16 cellular contexts compared by ENCODE assay signal in the genomic region with DNA sequence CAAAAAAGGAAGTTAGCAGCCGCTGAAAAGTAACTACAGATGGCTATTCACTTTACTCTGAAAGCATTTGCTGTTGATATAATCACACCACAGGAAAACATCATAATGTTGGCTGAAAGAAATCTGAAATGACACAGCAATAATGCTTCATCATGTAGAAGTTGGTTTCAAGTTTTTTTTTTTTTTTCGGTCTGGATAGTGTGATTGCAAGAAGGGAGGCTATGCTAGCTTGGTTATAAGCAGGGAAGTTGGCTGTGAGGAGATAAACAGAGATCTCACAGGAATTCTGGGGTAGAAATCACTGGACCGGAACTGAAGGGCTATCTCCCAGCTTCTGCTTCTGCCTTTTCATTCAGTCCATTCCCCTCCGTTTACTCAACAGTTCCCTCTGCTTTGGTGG. TPM values are rescaled to one million over a fixed set of nuclear protein-coding genes. Genes with fewer than 3 reads are reported as not detected.
DNase-seq lines count a peak whose midpoint lies in the region; ATAC-seq and TF ChIP-seq lines count a peak whose summit lies in the region.
"Had no signal": no experiment of that assay in that cellular context is flagged by ENCODE, and none has a peak within 500 bp of the region (broad histone marks: within the 10 kb centered on the region; RNA-seq: fewer than 3 reads in every experiment).

No MANE protein-coding gene starts in this region.

- H3K27me3 ChIP-seq in osteoblast (ENCODE audit: insufficient read depth, low read length), result no peaks in the 10 kb centered on the region
- no peaks in the 10 kb centered on the region for H3K27me3 ChIP-seq in naive thymus-derived CD4-positive, alpha-beta T cell (ENCODE audit: control insufficient read depth in 2 of 2, insufficient read depth in 2 of 2, low read length in 2 of 2)

- POLR2A ChIA-PET in naive thymus-derived CD4-positive, alpha-beta T cell (lab: Charles Lee), result no interaction called here

- intact Hi-C loops in naive thymus-derived CD4-positive, alpha-beta T cell (cut with micrococcal nuclease), result no loop called here

- H3K4me2 ChIP-seq in osteoblast (ENCODE audit: insufficient read depth, low read length), result peak overlapping the region; percentile 50

- H2AFZ ChIP-seq in osteoblast (ENCODE audit: low read length), result peak overlapping the region; percentile 76

- no peak for ATAC-seq in naive thymus-derived CD4-positive, alpha-beta T cell
- ATAC-seq in HG03354 (IDR thresholded peaks at IDR 0.05; ENCODE audit: poor library complexity, severe bottlenecking, unreplicated experiment), result no peak

- peaks cover 6% of the 10 kb centered on the region; the same call in 1 of the 2 replicates for H3K4me1 Mint-ChIP-seq in HFFc6 (ENCODE audit: low read depth)
- peaks cover 0 to 6% (median 3%) of the 10 kb centered on the region in 7 donors for H3K4me1 Mint-ChIP-seq in naive thymus-derived CD4-positive, alpha-beta T cell

- no peaks in the 10 kb centered on the region for H3K36me3 Mint-ChIP-seq in HFFc6 (ENCODE audit: low read depth)
- no peaks in the 10 kb centered on the region for H3K36me3 Mint-ChIP-seq in naive thymus-derived CD4-positive, alpha-beta T cell
- H3K36me3 Mint-ChIP-seq: activated naive CD8-positive, alpha-beta T cell treated with anti-CD3 and anti-CD28 coated beads for 36 hours had no signal

- peaks cover 2% of the 10 kb centered on the region for H3K79me2 ChIP-seq in osteoblast (ENCODE audit: insufficient read depth, low read length)

- no peak overlapping the region for H3K4me3 Mint-ChIP-seq in HFFc6
- no peak overlapping the region for H3K4me3 Mint-ChIP-seq in naive thymus-derived CD4-positive, alpha-beta T cell
- H3K4me3 Mint-ChIP-seq: activated naive CD8-positive, alpha-beta T cell treated with anti-CD3 and anti-CD28 coated beads for 36 hours; B cell; neural crest cell had no signal

- no peak for TF ChIP-seq POLR2A in erythroblast (IDR thresholded peaks at IDR 0.05; ENCODE audit: low read length)

- H3K4me3 ChIP-seq in osteoblast (ENCODE audit: insufficient read depth, low read length), result peak overlapping the region; percentile 18
- no peak overlapping the region for H3K4me3 ChIP-seq in naive thymus-derived CD4-positive, alpha-beta T cell (ENCODE audit: low read length)
- H3K4me3 ChIP-seq: SJCRH30 had no signal

- no peaks in the 10 kb centered on the region for H3K27me3 Mint-ChIP-seq in HFFc6 (ENCODE audit: insufficient read depth)
- peaks cover 0 to 38% (median 16%) of the 10 kb centered on the region in 5 donors for H3K27me3 Mint-ChIP-seq in naive thymus-derived CD4-positive, alpha-beta T cell
- H3K27me3 Mint-ChIP-seq: B cell had no signal

- H3K27ac Mint-ChIP-seq in HFFc6, result peak overlapping the region; percentile 30; the same call in 1 of the 2 replicates
- H3K27ac Mint-ChIP-seq in naive thymus-derived CD4-positive, alpha-beta T cell, result no peak overlapping the region
- H3K27ac Mint-ChIP-seq: activated naive CD8-positive, alpha-beta T cell treated with anti-CD3 and anti-CD28 coated beads for 36 hours; B cell had no signal

- H3K9me3 Mint-ChIP-seq in HFFc6, result no peaks in the 10 kb centered on the region
- no peaks in the 10 kb centered on the region for H3K9me3 Mint-ChIP-seq in naive thymus-derived CD4-positive, alpha-beta T cell
- H3K9me3 Mint-ChIP-seq: activated naive CD8-positive, alpha-beta T cell treated with anti-CD3 and anti-CD28 coated beads for 36 hours; neural crest cell had no signal

- CTCF ChIA-PET in naive thymus-derived CD4-positive, alpha-beta T cell (lab: Charles Lee), result no interaction called here

- DNase-seq in AG09319 (ENCODE audit: extremely low read depth, low read depth), result peak; percentile 61
- DNase-seq in HFFc6, result no peak
- peak; percentile 79 to 82 for DNase-seq in erythroblast (lab: John Stamatoyannopoulos, UW)
- DNase-seq in osteoblast (ENCODE audit: insufficient read length, low spot score, missing footprints), result peak; percentile 87
- no peak for DNase-seq in naive thymus-derived CD4-positive, alpha-beta T cell
- no peak for DNase-seq in 8988T
- DNase-seq in DMS53 treated with DMSO at 0.1 percent for 48 hours (lab: John Stamatoyannopoulos, UW; ENCODE audit: unreplicated experiment), result no peak
- DNase-seq: activated CD8-positive, alpha-beta memory T cell treated with anti-CD3 and anti-CD28 coated beads, Interleukin-2, amount 50 U/mL, for 4 hours; activated naive CD8-positive, alpha-beta T cell treated with anti-CD3 and anti-CD28 coated beads for 36 hours; cortex of kidney; Kasumi-1; NCI-H187 treated with DMSO at 0.1 percent for 48 hours; SJCRH30 had no signal

- H3K36me3 ChIP-seq in osteoblast (ENCODE audit: insufficient read depth, low read length), result no peaks in the 10 kb centered on the region
- no peaks in the 10 kb centered on the region for H3K36me3 ChIP-seq in naive thymus-derived CD4-positive, alpha-beta T cell (ENCODE audit: control insufficient read depth in 2 of 3, insufficient read depth in 3 of 3, low read length in 3 of 3)
- H3K36me3 ChIP-seq: SJCRH30 had no signal

- peak overlapping the region; percentile 74 for H3K27ac ChIP-seq in osteoblast (ENCODE audit: low read depth, low read length)
- H3K27ac ChIP-seq in naive thymus-derived CD4-positive, alpha-beta T cell (ENCODE audit: low read depth, low read length), result no peak overlapping the region
- H3K27ac ChIP-seq: SJCRH30 had no signal

- H3K9me3 ChIP-seq in osteoblast (ENCODE audit: low read depth, low read length), result no peaks in the 10 kb centered on the region
- H3K9me3 ChIP-seq in naive thymus-derived CD4-positive, alpha-beta T cell (ENCODE audit: control insufficient read depth in 2 of 3, low read length in 3 of 3), result no peaks in the 10 kb centered on the region
- H3K9me3 ChIP-seq: SJCRH30 had no signal

- peaks cover 18% of the 10 kb centered on the region for H3K4me1 ChIP-seq in osteoblast (ENCODE audit: insufficient read depth, low read length)
- H3K4me1 ChIP-seq in naive thymus-derived CD4-positive, alpha-beta T cell (ENCODE audit: control insufficient read depth in 2 of 2, insufficient read depth in 2 of 2, low read length in 2 of 2), result no peaks in the 10 kb centered on the region
- H3K4me1 ChIP-seq: SJCRH30 had no signal

- TF ChIP-seq CTCF in AG09319 (IDR thresholded peaks at IDR 0.05; ENCODE audit: low read depth, low read length) (no peak), HFFc6 (IDR thresholded peaks at IDR 0.05) (no peak), osteoblast (IDR thresholded peaks at IDR 0.05; ENCODE audit: extremely low read depth, low read depth, low read length) (no peak)

- H4K20me1 ChIP-seq in osteoblast (ENCODE audit: insufficient read depth, low read length), result no peaks in the 10 kb centered on the region

RNA-seq across cellular contexts. Expression of a gene that starts 57.9 kb away (rescaled TPM):
- total RNA-seq in HFFc6 (2021; fragmentation: NEBNext Ultra II Directional; extraction: Animal tissue kit (Norgen Biotek cat#: 25700)), result 10 to 100 TPM in 2 of 6 experiments, 1 to 10 TPM in 4; 3.8 to 28.8 (median 4.8) TPM
- 130 and 160 TPM in 2 replicates for total RNA-seq in osteoblast
- 1 to 10 TPM; 2.2 to 8.0 (median 6.9) TPM for total RNA-seq in naive thymus-derived CD4-positive, alpha-beta T cell
- 1 to 10 TPM in 1 of 2 donors, under 1 TPM in 1; 0.93 to 2.6 TPM for polyA plus RNA-seq in naive thymus-derived CD4-positive, alpha-beta T cell

Comparison
In these comparisons a context has a peak if more than half of its experiments do, and no peak if none do; other contexts are left out.
1. DNase-seq: peak in AG09319 (single experiment), erythroblast (2 of 2) and osteoblast (single experiment); none in HFFc6 (single experiment), naive thymus-derived CD4-positive, alpha-beta T cell (0 of 9), 8988T (single experiment) and DMS53 treated with DMSO at 0.1 percent for 48 hours (single experiment).